In the genomic region with DNA sequence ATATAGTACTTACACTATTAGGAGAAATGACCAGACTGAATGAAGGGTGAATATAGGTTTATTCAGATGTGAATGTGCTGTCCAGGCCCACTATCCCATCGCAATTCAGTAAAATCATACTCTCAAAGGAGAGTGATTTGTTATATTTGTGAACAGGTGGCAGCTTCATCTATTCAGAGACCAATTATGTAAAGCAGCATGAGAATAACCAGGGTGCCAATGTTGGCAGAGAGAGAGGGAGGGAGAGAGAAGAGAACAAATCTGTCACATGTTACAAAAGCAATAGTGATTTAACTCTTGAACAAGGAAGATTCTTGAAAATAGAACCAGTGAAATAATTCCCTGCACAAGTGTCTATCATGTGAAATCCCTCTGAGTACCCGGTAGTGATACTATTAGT, we compare ENCODE assay signal across 19 cellular contexts.
"Had no signal": no experiment of that assay in that cellular context is flagged by ENCODE, and none has a peak within 500 bp of the region (broad histone marks: within the 10 kb centered on the region; RNA-seq: fewer than 3 reads in every experiment).

No MANE protein-coding gene starts in this region.

- H3K9me3 Mint-ChIP-seq: endodermal cell; stimulated activated memory B cell treated with anti-CD40 and anti-IgM and Interleukin-4, amounts not matched to agents 10 μg/mL and 1 μg/mL and 100 μg/mL, for 72 hours had no signal

- DNase-seq: activated T-cell treated with anti-CD3 and anti-CD28 coated beads, Interleukin-2, amount 50 U/mL, for 1 hour; brain microvascular endothelial cell; colonic mucosa; endodermal cell; esophagus squamous epithelium; gastrocnemius medialis; hypothalamus; islet precursor cell; left cardiac atrium; midbrain; natural killer cell; retina; sigmoid colon; stimulated activated CD4-positive, alpha-beta T cell treated with anti-CD3 and anti-CD28 coated beads, Interleukin-15, amount 100 ng/mL, for 24 hours; stomach had no signal

- H3K27ac Mint-ChIP-seq: activated naive CD4-positive, alpha-beta T cell treated with anti-CD3 and anti-CD28 coated beads, Interleukin-2, amount 50 U/mL, for 72 hours; endodermal cell; natural killer cell; progenitor cell of endocrine pancreas; stimulated activated memory B cell treated with anti-CD40 and anti-IgM and Interleukin-4, amounts not matched to agents 10 μg/mL and 1 μg/mL and 100 μg/mL, for 72 hours; WTC11 had no signal

- H3K4me1 Mint-ChIP-seq: natural killer cell; stimulated activated memory B cell treated with anti-CD40 and anti-IgM and Interleukin-4, amounts not matched to agents 10 μg/mL and 1 μg/mL and 100 μg/mL, for 72 hours had no signal

- H3K36me3 Mint-ChIP-seq: activated naive CD4-positive, alpha-beta T cell treated with anti-CD3 and anti-CD28 coated beads, Interleukin-2, amount 50 U/mL, for 72 hours; natural killer cell; stimulated activated memory B cell treated with anti-CD40 and anti-IgM and Interleukin-4, amounts not matched to agents 10 μg/mL and 1 μg/mL and 100 μg/mL, for 72 hours; WTC11 had no signal

- H3K4me3 Mint-ChIP-seq: endodermal cell; natural killer cell; stimulated activated memory B cell treated with anti-CD40 and anti-IgM and Interleukin-4, amounts not matched to agents 10 μg/mL and 1 μg/mL and 100 μg/mL, for 72 hours; WTC11 had no signal

- H3K27me3 Mint-ChIP-seq: progenitor cell of endocrine pancreas; stimulated activated memory B cell treated with anti-CD40 and anti-IgM and Interleukin-4, amounts not matched to agents 10 μg/mL and 1 μg/mL and 100 μg/mL, for 72 hours had no signal
